ENCODE assay signal across 13 cellular contexts in the genomic region with DNA sequence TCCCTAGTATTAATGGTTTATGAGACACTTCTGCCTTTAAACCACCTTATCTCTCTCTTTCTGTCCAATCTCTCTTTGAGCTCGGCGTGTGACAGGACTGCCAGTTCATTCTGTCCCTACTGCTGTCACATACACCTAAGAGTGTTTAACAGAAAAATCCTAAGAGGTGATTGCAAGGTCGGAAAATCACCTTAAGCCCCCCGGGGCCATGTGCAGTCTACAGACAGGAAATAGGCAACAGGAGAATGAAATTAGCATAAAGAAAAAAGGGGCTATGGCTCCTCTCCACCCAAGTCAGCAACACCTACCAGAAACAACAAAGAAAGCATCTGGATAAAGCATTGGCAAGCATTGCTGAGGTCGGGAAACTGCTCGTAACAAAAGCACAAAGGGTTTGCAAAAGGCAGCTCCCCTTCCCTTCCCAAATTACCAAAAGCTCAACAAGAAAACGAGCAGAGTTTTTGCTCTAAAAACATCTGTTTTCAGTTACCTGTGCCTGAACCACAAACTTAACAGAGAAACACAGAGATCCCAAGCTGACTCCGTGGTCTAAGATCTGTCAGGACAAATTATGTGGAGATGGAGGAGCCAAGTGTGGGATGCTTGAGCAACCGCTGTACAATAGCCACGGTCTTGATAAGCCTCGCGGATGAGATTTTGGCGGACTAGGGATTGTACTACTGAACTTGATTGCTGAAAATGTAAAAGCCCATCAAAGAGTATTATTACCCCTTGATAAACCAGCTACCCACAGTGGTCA. TPM values are rescaled to one million over a fixed set of nuclear protein-coding genes. Genes with fewer than 3 reads are reported as not detected.
DNase-seq lines count a peak whose midpoint lies in the region; TF ChIP-seq lines count a peak whose summit lies in the region.
"Had no signal": no experiment of that assay in that cellular context is flagged by ENCODE, and none has a peak within 500 bp of the region (broad histone marks: within the 10 kb centered on the region; RNA-seq: fewer than 3 reads in every experiment).

No MANE protein-coding gene starts in this region.

- CTCF ChIA-PET in activated naive CD4-positive, alpha-beta T cell treated with anti-CD3 and anti-CD28 coated beads for 36 hours (lab: Charles Lee) = interaction anchor here (0.6 to 1.3 kb wide), 7 partner anchors 10 to 1721 kb away, joined by 3 to 5 read pairs (median 3); no protein-coding TSS in a partner anchor

- no peak overlapping the region for H3K4me2 ChIP-seq in OCI-LY1 (ENCODE audit: low read length)
- H3K4me2 ChIP-seq: BLaER1 had no signal

- no peaks in the 10 kb centered on the region for H3F3A ChIP-seq in OCI-LY1 (ENCODE audit: insufficient read depth, low read length)

- no peak for TF ChIP-seq CTCF in OCI-LY1 (IDR thresholded peaks at IDR 0.05; ENCODE audit: low read length)
- TF ChIP-seq CTCF in uterus (IDR thresholded peaks at IDR 0.05) = no peak
- TF ChIP-seq CTCF in GM13976 (IDR thresholded peaks at IDR 0.05; ENCODE audit: borderline replicate concordance, control extremely low read depth, extremely low read depth, insufficient read depth, missing control alignments) = no peak

- TF ChIP-seq POLR2A in uterus (IDR thresholded peaks at IDR 0.05) = no peak

- H3K4me1 ChIP-seq in OCI-LY1 (ENCODE audit: insufficient read depth, low read length, severe bottlenecking) (peaks cover 21% of the 10 kb centered on the region), uterus (no peaks in the 10 kb centered on the region)
- H3K4me1 ChIP-seq in effector memory CD4-positive, alpha-beta T cell (ENCODE audit: control insufficient read depth, insufficient read depth, low read length, poor library complexity, severe bottlenecking) = peaks cover 64% of the 10 kb centered on the region
- H3K4me1 ChIP-seq: BLaER1, testis had no signal

- peak overlapping the region; percentile 86 for H3K27ac Mint-ChIP-seq in activated naive CD4-positive, alpha-beta T cell treated with anti-CD3 and anti-CD28 coated beads for 36 hours

- no peak overlapping the region for H2AFZ ChIP-seq in OCI-LY1 (ENCODE audit: low read length)

- H4K20me1 ChIP-seq in OCI-LY1 (ENCODE audit: insufficient read depth, low read length) = no peaks in the 10 kb centered on the region
- H4K20me1 ChIP-seq: BLaER1 had no signal

- H3K36me3 ChIP-seq in OCI-LY1 (ENCODE audit: insufficient read depth, low read length) = no peaks in the 10 kb centered on the region
- H3K36me3 ChIP-seq in effector memory CD4-positive, alpha-beta T cell (ENCODE audit: control insufficient read depth, insufficient read depth, low read length) = no peaks in the 10 kb centered on the region
- no peaks in the 10 kb centered on the region for H3K36me3 ChIP-seq in uterus
- H3K36me3 ChIP-seq: BLaER1 had no signal

- H3K27me3 Mint-ChIP-seq in activated naive CD4-positive, alpha-beta T cell treated with anti-CD3 and anti-CD28 coated beads for 36 hours (ENCODE audit: low read depth) = no peaks in the 10 kb centered on the region

- H3K27ac ChIP-seq in OCI-LY1 (ENCODE audit: low read depth, low read length, poor library complexity, severe bottlenecking) (peak overlapping the region; percentile 32), uterus (peak overlapping the region; percentile 10 to 35)
- peak overlapping the region; percentile 31 for H3K27ac ChIP-seq in effector memory CD4-positive, alpha-beta T cell (ENCODE audit: insufficient read depth, low read length, poor library complexity, severe bottlenecking)
- H3K27ac ChIP-seq: BLaER1, testis had no signal

- H3K9me3 Mint-ChIP-seq in activated naive CD4-positive, alpha-beta T cell treated with anti-CD3 and anti-CD28 coated beads for 36 hours = no peaks in the 10 kb centered on the region

- H3K9ac ChIP-seq in OCI-LY1 (ENCODE audit: low read length) = no peak overlapping the region
- H3K9ac ChIP-seq: BLaER1 had no signal

- peak overlapping the region; percentile 59 for H3K4me3 Mint-ChIP-seq in activated naive CD4-positive, alpha-beta T cell treated with anti-CD3 and anti-CD28 coated beads for 36 hours

- in situ Hi-C loops in GM13976 (cut with MboI; ENCODE audit: low sequenced_read_pairs, unreplicated experiment) = no loop called here

- intact Hi-C loops in activated naive CD4-positive, alpha-beta T cell treated with anti-CD3 and anti-CD28 coated beads for 36 hours (cut with micrococcal nuclease) = loop anchor here (1.0 kb wide), 2 partner anchors 13 to 14 kb away; no protein-coding TSS in a partner anchor
- intact Hi-C loops in uterus (cut with DNase I; ENCODE audit: low total_unique reads) = no loop called here

- peaks cover 24% of the 10 kb centered on the region for H3K36me3 Mint-ChIP-seq in activated naive CD4-positive, alpha-beta T cell treated with anti-CD3 and anti-CD28 coated beads for 36 hours (ENCODE audit: low read depth)

- H3K27me3 ChIP-seq in OCI-LY1 (ENCODE audit: insufficient read depth, low read length) = no peaks in the 10 kb centered on the region
- H3K27me3 ChIP-seq in effector memory CD4-positive, alpha-beta T cell (replicated peaks; ENCODE audit: control insufficient read depth, insufficient read depth, low read length, poor library complexity, severe bottlenecking) = no peaks in the 10 kb centered on the region
- H3K27me3 ChIP-seq in uterus = no peaks in the 10 kb centered on the region
- H3K27me3 ChIP-seq: BLaER1, testis had no signal

- H3K79me2 ChIP-seq in OCI-LY1 (ENCODE audit: insufficient read depth, low read length) = peaks cover 56% of the 10 kb centered on the region

- no peak overlapping the region for H3K4me3 ChIP-seq in OCI-LY1 (ENCODE audit: low read depth, low read length, poor library complexity, severe bottlenecking)
- H3K4me3 ChIP-seq in effector memory CD4-positive, alpha-beta T cell (ENCODE audit: insufficient read depth, low read depth, low read length, poor library complexity, severe bottlenecking) = peak overlapping the region; percentile 17
- H3K4me3 ChIP-seq in uterus = no peak overlapping the region
- H3K4me3 ChIP-seq: BLaER1, testis had no signal

- DNase-seq in activated naive CD4-positive, alpha-beta T cell treated with anti-CD3 and anti-CD28 coated beads for 36 hours = peak; percentile 42
- no peak for DNase-seq in activated naive CD4-positive, alpha-beta T cell treated with Interleukin-2 at 50 U/mL for 16 hours
- DNase-seq in effector memory CD4-positive, alpha-beta T cell = no peak
- DNase-seq in uterus (peak; percentile 62 to 63), DMS53 (lab: John Stamatoyannopoulos, UW) (no peak), glomerular visceral epithelial cell (ENCODE audit: extremely low spot score) (no peak), GM13976 (ENCODE audit: low spot score) (no peak)
- DNase-seq: mesenchymal stem cell; NCI-H1105; stimulated activated CD4-positive, alpha-beta T cell treated with anti-CD3 and anti-CD28 coated beads, Interleukin-15, amount 100 ng/mL, for 24 hours; testis had no signal

- H3K9me3 ChIP-seq in OCI-LY1 (ENCODE audit: low read length) (no peaks in the 10 kb centered on the region), uterus (no peaks in the 10 kb centered on the region)
- H3K9me3 ChIP-seq in effector memory CD4-positive, alpha-beta T cell (ENCODE audit: control insufficient read depth, low read length) = no peaks in the 10 kb centered on the region
- H3K9me3 ChIP-seq: BLaER1, testis had no signal

- no peaks in the 10 kb centered on the region for H3K9me2 ChIP-seq in OCI-LY1 (ENCODE audit: low read depth, low read length)

- H3K4me1 Mint-ChIP-seq in activated naive CD4-positive, alpha-beta T cell treated with anti-CD3 and anti-CD28 coated beads for 36 hours (ENCODE audit: low read depth) = peaks cover 79% of the 10 kb centered on the region

RNA-seq across cellular contexts. Expression of a gene that starts 30.4 kb away (rescaled TPM):
- 100 to 1,000 TPM in 1 of 2 experiments, 10 to 100 TPM in 1; 87.8 to 101 TPM for total RNA-seq in activated naive CD4-positive, alpha-beta T cell treated with anti-CD3 and anti-CD28 coated beads for 36 hours
- 10 to 100 TPM; 14.4 to 71.5 (median 23.2) TPM for total RNA-seq in uterus

Comparison
In these comparisons a context has a peak if more than half of its experiments do, and no peak if none do; other contexts are left out.
1. DNase-seq: peak in activated naive CD4-positive, alpha-beta T cell treated with anti-CD3 and anti-CD28 coated beads for 36 hours (single experiment) and uterus (2 of 2); none in activated naive CD4-positive, alpha-beta T cell treated with Interleukin-2 at 50 U/mL for 16 hours (single experiment), effector memory CD4-positive, alpha-beta T cell (0 of 3), DMS53 (single experiment), glomerular visceral epithelial cell (single experiment) and GM13976 (single experiment).
2. Peak in every context shown above with its lines, with median percentiles within 50 percentile points of each other: H3K27ac ChIP-seq.